In genomic region chr11:61062181-61062955, GRCh38 we compare ENCODE assay signal across 14 cellular contexts. TPM values are rescaled to one million over a fixed set of nuclear protein-coding genes. Genes with fewer than 3 reads are reported as not detected.
DNase-seq lines count a peak whose midpoint lies in the region; ATAC-seq, FAIRE-seq and TF ChIP-seq lines count a peak whose summit lies in the region.
"Had no signal": no experiment of that assay in that cellular context is flagged by ENCODE, and none has a peak within 500 bp of the region (broad histone marks: within the 10 kb centered on the region; RNA-seq: fewer than 3 reads in every experiment).

No MANE protein-coding gene starts in this region.

- H3K27ac Mint-ChIP-seq in CD4-positive, alpha-beta T cell, result peak overlapping the region; percentile 92
- H3K27ac Mint-ChIP-seq in glutamatergic neuron (ENCODE audit: unreplicated experiment), result peak overlapping the region; percentile 43

- no peak for DNase-seq in CD4-positive, alpha-beta T cell
- DNase-seq in GM12892 (ENCODE audit: insufficient read length), result no peak
- DNase-seq in activated CD8-positive, alpha-beta memory T cell treated with anti-CD3 and anti-CD28 coated beads, Interleukin-2, amount 50 U/mL, for 48 hours, result peak; percentile 53
- DNase-seq in glutamatergic neuron, result no peak
- no peak for DNase-seq in NOMO-1 (lab: John Stamatoyannopoulos, UW; ENCODE audit: unreplicated experiment in 2 of 2)
- DNase-seq in H4 (ENCODE audit: low spot score), result no peak
- DNase-seq in NCI-H345 treated with DMSO at 0.1 percent for 48 hours (lab: John Stamatoyannopoulos, UW; ENCODE audit: unreplicated experiment), result no peak
- DNase-seq: left cardiac atrium, NCI-H2029 treated with DMSO at 0.1 percent for 48 hours, NCI-H526 had no signal

- TF ChIP-seq CTCF in CD4-positive, alpha-beta T cell (IDR thresholded peaks at IDR 0.05), result no peak
- no peak for TF ChIP-seq CTCF in glutamatergic neuron (IDR thresholded peaks at IDR 0.05; ENCODE audit: partially characterized antibody, unreplicated experiment)

- no peaks in the 10 kb centered on the region for H3K9me3 Mint-ChIP-seq in CD4-positive, alpha-beta T cell
- no peaks in the 10 kb centered on the region for H3K9me3 Mint-ChIP-seq in glutamatergic neuron (ENCODE audit: unreplicated experiment)
- H3K9me3 Mint-ChIP-seq: dendritic cell treated with granulocyte-macrophage colony-stimulating factor and Interleukin-4, amounts not matched to agents 40 ng/mL and 50 ng/mL, for 4 days had no signal

- no peak for TF ChIP-seq POLR2A in GM12892 (IDR thresholded peaks at IDR 0.05; ENCODE audit: low read depth, low read length)

- H3K36me3 Mint-ChIP-seq in CD4-positive, alpha-beta T cell (ENCODE audit: low read depth), result no peaks in the 10 kb centered on the region
- H3K36me3 Mint-ChIP-seq in glutamatergic neuron (ENCODE audit: unreplicated experiment), result no peaks in the 10 kb centered on the region

- CTCF ChIA-PET in CD4-positive, alpha-beta T cell (lab: Charles Lee), result interaction anchor here (1.6 kb wide), 1 partner anchor 20 kb away, joined by 7 read pairs; no protein-coding TSS in a partner anchor

- ATAC-seq in CD4-positive, alpha-beta T cell (ENCODE audit: poor library complexity), result no peak

- no peaks in the 10 kb centered on the region for H3K9me3 ChIP-seq in CD4-positive, alpha-beta T cell (ENCODE audit: control insufficient read depth, low read length)

- POLR2A ChIA-PET in CD4-positive, alpha-beta T cell (lab: Charles Lee), result interaction anchor here (1.1 to 5.8 kb wide), 10 partner anchors 10 to 91 kb away, joined by 4 to 64 read pairs (median 6); partner anchors contain the start of genes CD5 and CD6

- no peaks in the 10 kb centered on the region for H3K27me3 ChIP-seq in CD4-positive, alpha-beta T cell (ENCODE audit: control insufficient read depth, insufficient read depth, low read length)

- H3K27me3 Mint-ChIP-seq in CD4-positive, alpha-beta T cell, result no peaks in the 10 kb centered on the region
- peaks cover 6% of the 10 kb centered on the region for H3K27me3 Mint-ChIP-seq in glutamatergic neuron (ENCODE audit: unreplicated experiment)

- H3K27ac ChIP-seq in CD4-positive, alpha-beta T cell (ENCODE audit: low read depth, low read length), result peak overlapping the region; percentile 52

- peaks cover 84% of the 10 kb centered on the region for H3K4me1 Mint-ChIP-seq in CD4-positive, alpha-beta T cell (ENCODE audit: low read depth)
- peaks cover 7% of the 10 kb centered on the region for H3K4me1 Mint-ChIP-seq in glutamatergic neuron (ENCODE audit: low read depth, unreplicated experiment)

- no peak overlapping the region for H3K4me3 Mint-ChIP-seq in CD4-positive, alpha-beta T cell
- H3K4me3 Mint-ChIP-seq in glutamatergic neuron (ENCODE audit: unreplicated experiment), result no peak overlapping the region
- H3K4me3 Mint-ChIP-seq: dendritic cell treated with granulocyte-macrophage colony-stimulating factor and Interleukin-4, amounts not matched to agents 40 ng/mL and 50 ng/mL, for 4 days had no signal

- intact Hi-C loops in CD4-positive, alpha-beta T cell (cut with DNase I, micrococcal nuclease), result loop anchor here (2.0 to 5.0 kb wide), 2 partner anchors 16 to 75 kb away; no protein-coding TSS in a partner anchor

- FAIRE-seq in GM12892 (lab: Jason Lieb, UNC), result peak; percentile 72
- FAIRE-seq: H1 had no signal

RNA-seq across cellular contexts. Expression of gene CD5, which starts 39.9 kb away (rescaled TPM):
- 100 to 1,000 TPM; 421 to 423 TPM for total RNA-seq in CD4-positive, alpha-beta T cell
- polyA plus RNA-seq in GM12892 (2012; ENCODE audit: missing spikeins), result 0.15 TPM
- not detected for total RNA-seq in glutamatergic neuron (ENCODE audit: unreplicated experiment)
- total RNA-seq in H4 (2014; rRNA removed; shearing (Covaris generic)), result not detected in 2 replicates
- total RNA-seq: Daoy, fibroblast of lung, H1 had no signal
- polyA plus RNA-seq: fibroblast of lung, H1 had no signal

Comparison
In these comparisons a context has a peak if more than half of its experiments do, and no peak if none do; other contexts are left out.
1. RNA of gene CD5, which starts 39.9 kb away (total RNA-seq): 421 to 423 TPM in CD4-positive, alpha-beta T cell; not detected in glutamatergic neuron (single experiment) and not detected in H4; every median in the first group is over 100 times any median in the second.